9 cellular contexts compared by ENCODE assay signal in the genomic region with DNA sequence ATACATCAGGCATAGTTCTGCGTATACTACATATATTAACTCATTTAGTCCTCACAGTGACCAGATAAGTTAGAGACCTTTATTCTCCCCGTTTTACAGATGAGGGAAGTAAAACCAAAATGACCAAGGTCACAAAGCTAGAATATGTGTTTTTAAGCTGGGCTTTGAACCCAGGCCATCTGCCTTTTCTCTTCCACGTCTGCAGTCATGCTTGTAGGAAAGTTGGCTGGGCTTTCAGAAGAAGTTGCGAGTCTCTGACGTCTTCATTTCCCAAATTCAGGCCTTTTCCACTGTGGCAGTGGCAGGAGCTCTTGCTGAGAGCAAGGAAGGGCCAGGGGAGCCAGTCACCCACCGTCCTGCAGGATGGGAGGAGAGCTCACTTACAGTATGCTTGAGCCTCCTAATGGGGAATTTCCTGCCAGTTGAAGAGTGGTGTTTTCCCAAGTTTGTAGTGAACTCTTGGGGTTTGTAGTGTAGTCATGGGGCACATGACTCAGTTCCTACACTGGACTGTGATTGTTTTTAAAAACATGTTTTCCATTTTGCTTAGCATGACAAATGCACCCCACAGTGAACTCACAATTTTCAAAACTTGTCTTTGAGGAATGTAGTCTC.
DNase-seq lines count a peak whose midpoint lies in the region; ATAC-seq lines count a peak whose summit lies in the region.
"Had no signal": no experiment of that assay in that cellular context is flagged by ENCODE, and none has a peak within 500 bp of the region (broad histone marks: within the 10 kb centered on the region; RNA-seq: fewer than 3 reads in every experiment).

No MANE protein-coding gene starts in this region.

- H3K27ac ChIP-seq in skin epidermis: peak overlapping the region in 20 of 21 experiments; percentile 7 to 92 (median 78)
- H3K27ac ChIP-seq: A549 had no signal

- ATAC-seq in activated CD4-positive, CD25-positive, alpha-beta regulatory T cell treated with anti-CD3 and anti-CD28 coated beads, Interleukin-2, amount 50 U/mL, for 24 hours: peak; percentile 79 to 85
- ATAC-seq in GM21367 (IDR thresholded peaks at IDR 0.05; ENCODE audit: unreplicated experiment): no peak
- ATAC-seq in HG03139 (IDR thresholded peaks at IDR 0.05; ENCODE audit: unreplicated experiment): no peak
- no peak for ATAC-seq in HG03378 (IDR thresholded peaks at IDR 0.05; ENCODE audit: unreplicated experiment)

- DNase-seq in activated CD4-positive, CD25-positive, alpha-beta regulatory T cell treated with anti-CD3 and anti-CD28 coated beads, Interleukin-2, amount 50 U/mL, for 72 hours: no peak
- DNase-seq in activated naive CD4-positive, alpha-beta T cell treated with anti-CD3 and anti-CD28 coated beads, Interleukin-2, amount 50 U/mL, for 16 hours: peak; percentile 22
- peak; percentile 85 for DNase-seq in hepatic stellate cell (ENCODE audit: low spot score)

- H3K4me3 ChIP-seq in skin epidermis: no peak overlapping the region
- H3K4me3 ChIP-seq: A549 had no signal

Comparison
In these comparisons a context has a peak if more than half of its experiments do, and no peak if none do; other contexts are left out.
1. ATAC-seq: peak in activated CD4-positive, CD25-positive, alpha-beta regulatory T cell treated with anti-CD3 and anti-CD28 coated beads, Interleukin-2, amount 50 U/mL, for 24 hours (2 of 2); none in GM21367 (single experiment), HG03139 (single experiment) and HG03378 (single experiment).